In the genomic region with DNA sequence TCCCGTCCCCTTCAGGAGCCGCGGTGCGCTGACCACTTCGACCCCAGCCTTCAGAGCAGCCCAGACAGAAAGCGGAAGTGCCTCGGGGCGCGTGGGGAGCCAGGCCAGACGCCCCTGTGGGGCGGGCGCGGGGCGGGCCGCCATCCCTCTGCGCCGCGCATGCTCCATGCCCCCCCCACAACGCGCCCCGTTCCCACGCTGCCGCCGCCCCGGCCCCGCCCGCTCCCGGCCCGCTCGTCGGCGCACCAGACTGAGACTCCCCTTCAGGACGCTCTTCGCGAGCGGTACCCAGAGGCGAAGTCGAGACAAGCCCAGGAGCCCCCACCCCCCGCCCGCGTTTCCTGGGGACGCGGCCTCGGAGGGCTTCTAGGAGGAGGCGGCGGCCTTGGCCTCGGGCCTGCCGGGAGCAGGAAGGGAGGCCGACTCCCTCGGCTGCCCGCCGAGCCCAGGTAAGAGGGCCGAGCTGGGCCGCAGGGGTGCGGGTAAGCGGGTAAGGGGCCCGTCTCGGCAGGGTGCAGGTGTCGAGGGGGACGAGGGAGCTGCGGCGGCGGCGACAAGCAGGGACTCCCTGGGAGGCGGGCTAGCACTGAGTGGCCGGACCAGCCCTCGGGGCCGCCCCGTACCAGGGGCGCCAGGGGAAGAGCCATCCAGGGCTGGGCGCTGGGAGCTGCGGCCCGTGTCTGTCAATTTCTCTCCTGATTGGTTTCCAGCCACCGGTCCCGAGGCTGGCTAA, we compare ENCODE assay signal across 8 cellular contexts. TPM values are rescaled to one million over a fixed set of nuclear protein-coding genes. Genes with fewer than 3 reads are reported as not detected.
A peak's percentile ranks its signal among the peaks of the same experiment; 100 is the strongest.
DNase-seq lines count a peak whose midpoint lies in the region; ATAC-seq and TF ChIP-seq lines count a peak whose summit lies in the region.

TSS of gene ZFP92 (plus strand) at position 218 of the 733 bp plus-strand sequence. CDS start 6,851 bp downstream, outside the sequence.

- WGBS in tibial nerve, 2 donors = 49% methylated on average over 42 of the region's 75 CpGs; no CpG with 5 or more reads in 1 of the 2 donors

- no peaks in the 10 kb centered on the region for H3K9me3 Mint-ChIP-seq in effector memory CD8-positive, alpha-beta T cell
- no peaks in the 10 kb centered on the region for H3K9me3 Mint-ChIP-seq in natural killer cell

- intact Hi-C loops in natural killer cell (cut with micrococcal nuclease) = no loop called here

- no peak for TF ChIP-seq EP300 in tibial nerve (IDR thresholded peaks at IDR 0.05)

- no peaks in the 10 kb centered on the region for H3K36me3 Mint-ChIP-seq in effector memory CD8-positive, alpha-beta T cell (ENCODE audit: insufficient read depth)
- H3K36me3 Mint-ChIP-seq in natural killer cell = no peaks in the 10 kb centered on the region

- H3K36me3 ChIP-seq in tibial nerve = no peaks in the 10 kb centered on the region

- peak; percentile 40 for ATAC-seq in HG03025 (IDR thresholded peaks at IDR 0.05; ENCODE audit: low FRiP score, unreplicated experiment)
- peak; percentile 84 for ATAC-seq in effector memory CD8-positive, alpha-beta T cell (replicated peaks)
- peak; percentile 75 to 89 (median 80) for ATAC-seq in natural killer cell

- H3K9me3 ChIP-seq in tibial nerve = no peaks in the 10 kb centered on the region

- H3K4me3 Mint-ChIP-seq in effector memory CD8-positive, alpha-beta T cell = peak within 1 kb of the TSS; percentile 63 to 78
- H3K4me3 Mint-ChIP-seq in natural killer cell = peak within 1 kb of the TSS; percentile 84

- no peaks in the 10 kb centered on the region for H3K27me3 ChIP-seq in tibial nerve

- H3K4me1 ChIP-seq in tibial nerve = peaks cover 0 to 12% (median 0%) of the 10 kb centered on the region in 4 donors

- TF ChIP-seq POLR2A in tibial nerve (IDR thresholded peaks at IDR 0.05) = no peak

- H3K4me3 ChIP-seq in GM12865 (ENCODE audit: low read depth, low read length) = peak within 1 kb of the TSS; percentile 13; the same call in 1 of the 2 replicates
- H3K4me3 ChIP-seq in tibial nerve = peak within 1 kb of the TSS; percentile 34 to 58 (median 49)

- H3K27me3 Mint-ChIP-seq in effector memory CD8-positive, alpha-beta T cell = no peaks in the 10 kb centered on the region
- no peaks in the 10 kb centered on the region for H3K27me3 Mint-ChIP-seq in natural killer cell (ENCODE audit: low read depth in 2 of 2)

- H3K4me1 Mint-ChIP-seq in effector memory CD8-positive, alpha-beta T cell (ENCODE audit: low read depth in 2 of 2) = peaks cover 7 to 13% of the 10 kb centered on the region in 2 donors
- peaks cover 0 to 14% of the 10 kb centered on the region in 2 donors for H3K4me1 Mint-ChIP-seq in natural killer cell

- peak within 1 kb of the TSS; percentile 83 to 85 for H3K27ac Mint-ChIP-seq in effector memory CD8-positive, alpha-beta T cell
- H3K27ac Mint-ChIP-seq in natural killer cell = peak within 1 kb of the TSS in 1 of 2 donors; percentile 68

- no peak for DNase-seq in GM12865 (ENCODE audit: low read depth)
- DNase-seq in activated CD4-positive, CD25-positive, alpha-beta regulatory T cell treated with anti-CD3 and anti-CD28 coated beads, Interleukin-2, amount 50 U/mL, for 72 hours = peak; percentile 47
- DNase-seq in effector memory CD8-positive, alpha-beta T cell = peak in 2 of 3 experiments; percentile 18 to 29
- DNase-seq in natural killer cell = peak; percentile 18
- DNase-seq in tibial nerve (ENCODE audit: low spot score in 2 of 2) = no peak
- no peak for DNase-seq in cortex of kidney (lab: John Stamatoyannopoulos, UW)
- DNase-seq in KG1 (lab: John Stamatoyannopoulos, UW) = no peak

- TF ChIP-seq CTCF in GM12865 (IDR thresholded peaks at IDR 0.05; ENCODE audit: insufficient read depth, low read depth, low read length, missing control alignments) (no peak), natural killer cell (IDR thresholded peaks at IDR 0.05) (no peak), tibial nerve (IDR thresholded peaks at IDR 0.05) (no peak)

- no peak within 1 kb of the TSS for H3K27ac ChIP-seq in tibial nerve

RNA-seq across cellular contexts. Expression of gene ZFP92, which starts in this region (rescaled TPM):
- total RNA-seq in natural killer cell (1 to 10 TPM; 1.6 to 3.3 (median 2.9) TPM), tibial nerve (1 to 10 TPM in 1 of 4 donors, under 1 TPM in 3; 0.39 to 1.8 (median 0.75) TPM)

Comparison
In these comparisons a context has a peak if more than half of its experiments do, and no peak if none do; other contexts are left out.
1. DNase-seq: peak in activated CD4-positive, CD25-positive, alpha-beta regulatory T cell treated with anti-CD3 and anti-CD28 coated beads, Interleukin-2, amount 50 U/mL, for 72 hours (single experiment), effector memory CD8-positive, alpha-beta T cell (2 of 3) and natural killer cell (single experiment); none in GM12865 (single experiment), tibial nerve (0 of 2), cortex of kidney (single experiment) and KG1 (single experiment).
2. Peak in every context shown above with its lines, with median percentiles within 50 percentile points of each other: ATAC-seq.